In genomic region chr10:3203198-3203597, GRCh38 we compare ENCODE assay signal across 22 cellular contexts.
"Had no signal": no experiment of that assay in that cellular context is flagged by ENCODE, and none has a peak within 500 bp of the region (broad histone marks: within the 10 kb centered on the region; RNA-seq: fewer than 3 reads in every experiment).

No MANE protein-coding gene starts in this region.

- H3K36me3 Mint-ChIP-seq: activated naive CD8-positive, alpha-beta T cell treated with anti-CD3 and anti-CD28 coated beads, Interleukin-2, amount 10 ng/mL, durations not matched to agents 7 days and 5 days; immature natural killer cell; naive B cell; stimulated activated memory B cell treated with anti-CD40 and anti-IgM and Interleukin-4, amounts not matched to agents 10 μg/mL and 1 μg/mL and 100 μg/mL, for 72 hours had no signal

- H3K36me3 ChIP-seq: cardiac muscle cell, left lung, right lobe of liver, stomach, suprapubic skin, tibial nerve had no signal

- H3K4me3 Mint-ChIP-seq: activated naive CD4-positive, alpha-beta T cell treated with anti-CD3 and anti-CD28 coated beads for 36 hours; activated naive CD8-positive, alpha-beta T cell treated with anti-CD3 and anti-CD28 coated beads, Interleukin-2, amount 10 ng/mL, durations not matched to agents 7 days and 5 days; immature natural killer cell; naive B cell; neural crest cell; stimulated activated memory B cell treated with anti-CD40 and anti-IgM and Interleukin-4, amounts not matched to agents 10 μg/mL and 1 μg/mL and 100 μg/mL, for 72 hours had no signal

- H3K9me3 Mint-ChIP-seq: activated naive CD4-positive, alpha-beta T cell treated with anti-CD3 and anti-CD28 coated beads for 36 hours; activated naive CD8-positive, alpha-beta T cell treated with anti-CD3 and anti-CD28 coated beads, Interleukin-2, amount 10 ng/mL, durations not matched to agents 7 days and 5 days; naive B cell; neural crest cell; stimulated activated memory B cell treated with anti-CD40 and anti-IgM and Interleukin-4, amounts not matched to agents 10 μg/mL and 1 μg/mL and 100 μg/mL, for 72 hours had no signal

- H3K9me3 ChIP-seq: left lung, right lobe of liver, stomach, suprapubic skin, tibial nerve had no signal

- H3K27ac ChIP-seq: cardiac muscle cell, foreskin keratinocyte, left lung, right lobe of liver, skin epidermis, stomach, suprapubic skin, tibial nerve, VCaP had no signal

- H3K4me1 ChIP-seq: foreskin keratinocyte, left lung, right lobe of liver, stomach, suprapubic skin, tibial nerve had no signal

- H3K27me3 ChIP-seq: right lobe of liver, tibial nerve had no signal

- H3K4me3 ChIP-seq: cardiac muscle cell, left lung, lung, right lobe of liver, skin epidermis, stomach, suprapubic skin, tibial nerve had no signal

- ATAC-seq: foreskin keratinocyte; left lung; right lobe of liver; stimulated activated memory B cell treated with anti-CD40 and anti-IgM and Interleukin-4, amounts not matched to agents 10 μg/mL and 1 μg/mL and 100 μg/mL, for 72 hours had no signal

- DNase-seq: activated CD4-positive, alpha-beta T cell treated with anti-CD3 and anti-CD28 coated beads for 1 hour; activated effector memory CD4-positive, alpha-beta T cell treated with Interleukin-2 at 50 U/mL for 16 hours; activated naive CD4-positive, alpha-beta T cell treated with anti-CD3 and anti-CD28 coated beads for 36 hours; activated naive CD8-positive, alpha-beta T cell treated with anti-CD3 and anti-CD28 coated beads, Interleukin-2, amount 10 ng/mL, durations not matched to agents 7 days and 5 days; amniotic stem cell; foreskin keratinocyte; immature natural killer cell; kidney glomerular epithelial cell; left lung; naive B cell; posterior cingulate gyrus; right lobe of liver; stimulated activated CD4-positive, alpha-beta T cell treated with anti-CD3 and anti-CD28 coated beads, Interleukin-1b, Interleukin-23, amount 100 ng/mL, for 48 hours; stomach had no signal

- H3K27ac Mint-ChIP-seq: activated naive CD4-positive, alpha-beta T cell treated with anti-CD3 and anti-CD28 coated beads for 36 hours; activated naive CD8-positive, alpha-beta T cell treated with anti-CD3 and anti-CD28 coated beads, Interleukin-2, amount 10 ng/mL, durations not matched to agents 7 days and 5 days; immature natural killer cell; naive B cell; stimulated activated memory B cell treated with anti-CD40 and anti-IgM and Interleukin-4, amounts not matched to agents 10 μg/mL and 1 μg/mL and 100 μg/mL, for 72 hours had no signal
